Comparison of ENCODE assay signal across 20 cellular contexts in genomic region chr5:79875230-79875629, GRCh38.
A peak's percentile ranks its signal among the peaks of the same experiment; 100 is the strongest.
DNase-seq lines count a peak whose midpoint lies in the region; ATAC-seq, FAIRE-seq and TF ChIP-seq lines count a peak whose summit lies in the region.
"Had no signal": no experiment of that assay in that cellular context is flagged by ENCODE, and none has a peak within 500 bp of the region (broad histone marks: within the 10 kb centered on the region; RNA-seq: fewer than 3 reads in every experiment).

No MANE protein-coding gene starts in this region.

- no peak overlapping the region for H3K4me3 ChIP-seq in fibroblast of pulmonary artery (replicated peaks; ENCODE audit: low read depth, low read length)
- no peak overlapping the region for H3K4me3 ChIP-seq in neuronal stem cell (ENCODE audit: low read length in 2 of 2)
- H3K4me3 ChIP-seq: BLaER1 had no signal

- H2BK12ac ChIP-seq in neuronal stem cell (ENCODE audit: low read length), result no peak overlapping the region

- H3K23ac ChIP-seq in neuronal stem cell (ENCODE audit: low read depth, low read length, poor library complexity), result no peak overlapping the region

- H2BK15ac ChIP-seq in neuronal stem cell (ENCODE audit: low read length), result no peak overlapping the region

- H3K4ac ChIP-seq in neuronal stem cell (ENCODE audit: low read length), result no peak overlapping the region

- no peaks in the 10 kb centered on the region for H3K27me3 ChIP-seq in neuronal stem cell (ENCODE audit: control insufficient read depth in 3 of 3, insufficient read depth in 3 of 3, low read depth in 1 of 3, low read length in 3 of 3)
- H3K27me3 ChIP-seq: BLaER1 had no signal

- TF ChIP-seq CTCF in fibroblast of pulmonary artery (IDR thresholded peaks at IDR 0.05; ENCODE audit: low read length, missing control alignments), result no peak

- no peaks in the 10 kb centered on the region for H3K36me3 ChIP-seq in neuronal stem cell (replicated peaks in 1 of 2; ENCODE audit: control insufficient read depth in 2 of 2, insufficient read depth in 2 of 2, low read length in 2 of 2)
- H3K36me3 ChIP-seq: BLaER1 had no signal

- no peaks in the 10 kb centered on the region for H3K79me1 ChIP-seq in neuronal stem cell (ENCODE audit: low read depth, low read length)

- no peak overlapping the region for H2BK5ac ChIP-seq in neuronal stem cell (ENCODE audit: low read length)

- H3K18ac ChIP-seq in neuronal stem cell (ENCODE audit: low read length), result no peak overlapping the region

- peak overlapping the region; percentile 33 for H3K14ac ChIP-seq in neuronal stem cell (ENCODE audit: low read length)

- intact Hi-C loops in Right ventricle myocardium superior (cut with DNase I) (no loop called here), cardiac septum (cut with DNase I) (no loop called here)

- no peaks in the 10 kb centered on the region for H3K9me3 ChIP-seq in neuronal stem cell (replicated peaks in 1 of 2; ENCODE audit: control insufficient read depth in 2 of 2, insufficient read depth in 1 of 2, low read depth in 1 of 2, low read length in 2 of 2)

- H4K91ac ChIP-seq in neuronal stem cell (ENCODE audit: low read depth, low read length, poor library complexity), result no peak overlapping the region

- H3K4me2 ChIP-seq in neuronal stem cell (ENCODE audit: insufficient read depth, low read length, poor library complexity, severe bottlenecking), result no peak overlapping the region

- no peak overlapping the region for H2BK120ac ChIP-seq in neuronal stem cell (ENCODE audit: low read depth, low read length)

- no peak overlapping the region for H3K9ac ChIP-seq in neuronal stem cell (ENCODE audit: low read depth, low read length, poor library complexity)
- H3K9ac ChIP-seq: BLaER1 had no signal

- no peak overlapping the region for H2AFZ ChIP-seq in neuronal stem cell (ENCODE audit: low read length)

- no CpG with 5 or more reads among the region's 10 CpGs for WGBS in neuronal stem cell (ENCODE audit: extremely low coverage in 2 of 2, insufficient read length in 2 of 2, insufficient replicate concordance in 1 of 2), 2 donors

- no peak overlapping the region for H2AK5ac ChIP-seq in neuronal stem cell (ENCODE audit: low read depth, low read length)

- H4K8ac ChIP-seq in neuronal stem cell (ENCODE audit: low read depth, low read length), result no peak overlapping the region

- H3K27ac ChIP-seq in neuronal stem cell (replicated peaks; ENCODE audit: low read length), result no peak overlapping the region

- peak; percentile 71 for ATAC-seq in Right ventricle myocardium superior (ENCODE audit: poor library complexity)
- ATAC-seq: CD8-positive, alpha-beta T cell; HCT116; Panc1 had no signal

- H3K4me1 ChIP-seq in neuronal stem cell (ENCODE audit: control insufficient read depth in 2 of 2, insufficient read depth in 1 of 2, low read depth in 1 of 2, low read length in 2 of 2), result peaks cover 0 to 2% of the 10 kb centered on the region in 2 donors

- no peak for FAIRE-seq in urothelium cell line (lab: Jason Lieb, UNC)
- FAIRE-seq: D721Med had no signal

- DNase-seq in Right ventricle myocardium superior (peak; percentile 53), cardiac septum (ENCODE audit: low spot score) (no peak), fibroblast of pulmonary artery (ENCODE audit: low read depth) (peak; percentile 3), neuronal stem cell (ENCODE audit: low spot score) (no peak), A172 (ENCODE audit: low spot score) (no peak), NCI-H510A (lab: John Stamatoyannopoulos, UW) (no peak), urothelium cell line (ENCODE audit: low spot score) (no peak), NCI-H345 treated with DMSO at 0.1 percent for 48 hours (lab: John Stamatoyannopoulos, UW; ENCODE audit: unreplicated experiment) (no peak)
- DNase-seq: 8988T; CD8-positive, alpha-beta T cell; DMS79 treated with DMSO at 0.1 percent for 48 hours; KG1; NCI-H146; NCI-H2081; NCI-H524; SHP77 had no signal

Comparison
In these comparisons a context has a peak if more than half of its experiments do, and no peak if none do; other contexts are left out.
1. DNase-seq: peak in Right ventricle myocardium superior (single experiment) and fibroblast of pulmonary artery (single experiment); none in cardiac septum (single experiment), neuronal stem cell (single experiment), A172 (single experiment), NCI-H510A (single experiment), urothelium cell line (single experiment) and NCI-H345 treated with DMSO at 0.1 percent for 48 hours (single experiment).